In genomic region chr7:80087051-80087767, GRCh38 we compare ENCODE assay signal across 16 cellular contexts. TPM values are rescaled to one million over a fixed set of nuclear protein-coding genes. Genes with fewer than 3 reads are reported as not detected.
DNase-seq lines count a peak whose midpoint lies in the region; ATAC-seq, FAIRE-seq and TF ChIP-seq lines count a peak whose summit lies in the region.
"Had no signal": no experiment of that assay in that cellular context is flagged by ENCODE, and none has a peak within 500 bp of the region (broad histone marks: within the 10 kb centered on the region; RNA-seq: fewer than 3 reads in every experiment).

No MANE protein-coding gene starts in this region.

- WGBS in mammary epithelial cell (ENCODE audit: low coverage, missing lambda C conversion rate), result 66% methylated on average over 10 of the region's 11 CpGs
- 71 to 88% (median 83%) methylated on average over 11 of the region's 11 CpGs for WGBS in small intestine, 3 donors

- H3K4me1 ChIP-seq in mammary epithelial cell (ENCODE audit: insufficient read depth, low read length) (peaks cover 14% of the 10 kb centered on the region), breast epithelium (no peaks in the 10 kb centered on the region), lower lobe of right lung (peaks cover 17% of the 10 kb centered on the region), small intestine (ENCODE audit: control insufficient read depth in 2 of 2, insufficient read depth in 1 of 2, low read depth in 1 of 2, low read length in 1 of 2) (no peaks in the 10 kb centered on the region)
- H3K4me1 ChIP-seq: adrenal gland had no signal

- H3K79me2 ChIP-seq in mammary epithelial cell (ENCODE audit: insufficient read depth, low read length), result no peaks in the 10 kb centered on the region

- peak overlapping the region; percentile 48 for H2AFZ ChIP-seq in mammary epithelial cell (ENCODE audit: low read depth, low read length)

- no peak for DNase-seq in mammary epithelial cell
- no peak for DNase-seq in breast epithelium (ENCODE audit: low spot score in 2 of 2)
- DNase-seq in cardiac fibroblast (ENCODE audit: low read depth in 2 of 2), result peak; percentile 67 to 88
- no peak for DNase-seq in lower lobe of right lung
- DNase-seq in GDM1 (lab: John Stamatoyannopoulos, UW), result no peak
- no peak for DNase-seq in small intestine
- DNase-seq in NCI-H2196 treated with DMSO at 0.1 percent for 48 hours (lab: John Stamatoyannopoulos, UW; ENCODE audit: unreplicated experiment), result no peak
- DNase-seq: adrenal gland; effector CD4-positive, alpha-beta T cell; heart right ventricle; NCI-H1092; NCI-H510A had no signal

- H3K27ac ChIP-seq in mammary epithelial cell (ENCODE audit: insufficient read depth, low read depth, low read length) (no peak overlapping the region), breast epithelium (no peak overlapping the region), lower lobe of right lung (peak overlapping the region; percentile 38), small intestine (ENCODE audit: low read depth in 1 of 2, low read length in 1 of 2) (peak overlapping the region in 1 of 2 donors; percentile 50)
- H3K27ac ChIP-seq: 22Rv1, adrenal gland, heart right ventricle, thoracic aorta had no signal

- CTCF ChIA-PET in mammary epithelial cell (lab: Charles Lee; ENCODE audit: low non-redundant PET), result no interaction called here

- no peak overlapping the region for H3K9ac ChIP-seq in mammary epithelial cell (ENCODE audit: insufficient read depth, low read length)

- no peaks in the 10 kb centered on the region for H3K9me3 ChIP-seq in mammary epithelial cell (replicated peaks; ENCODE audit: insufficient read depth, low read length)
- H3K9me3 ChIP-seq in breast epithelium, result peaks cover 0 to 8% of the 10 kb centered on the region in 2 donors
- no peaks in the 10 kb centered on the region for H3K9me3 ChIP-seq in lower lobe of right lung
- H3K9me3 ChIP-seq in small intestine (ENCODE audit: control insufficient read depth, low read depth), result no peaks in the 10 kb centered on the region
- H3K9me3 ChIP-seq: adrenal gland, thoracic aorta had no signal

- no peak for FAIRE-seq in small intestine (lab: Jason Lieb, UNC)

- TF ChIP-seq POLR2A in breast epithelium (IDR thresholded peaks at IDR 0.05), result no peak

- in situ Hi-C loops in mammary epithelial cell (cut with MboI; ENCODE audit: low sequenced_read_pairs in 2 of 2), result loop anchor here (25.0 kb wide), 3 partner anchors 300 to 1375 kb away; no protein-coding TSS in a partner anchor

- ATAC-seq in lower lobe of right lung (peak in 1 of 2 donors; percentile 12), GM18907 (IDR thresholded peaks at IDR 0.05; ENCODE audit: unreplicated experiment) (no peak)
- ATAC-seq: heart right ventricle had no signal

- intact Hi-C loops in mammary epithelial cell (cut with micrococcal nuclease), result no loop called here
- intact Hi-C loops in breast epithelium (cut with DNase I; ENCODE audit: low total_unique reads), result no loop called here
- intact Hi-C loops in lower lobe of right lung (cut with DNase I), result no loop called here

- dilution Hi-C loops in mammary epithelial cell (cut with HindIII; ENCODE audit: low sequenced_read_pairs), result no loop called here

- no peaks in the 10 kb centered on the region for H3K36me3 ChIP-seq in mammary epithelial cell (ENCODE audit: insufficient read depth, low read length)
- H3K36me3 ChIP-seq in breast epithelium, result no peaks in the 10 kb centered on the region
- H3K36me3 ChIP-seq in lower lobe of right lung, result no peaks in the 10 kb centered on the region
- no peaks in the 10 kb centered on the region for H3K36me3 ChIP-seq in small intestine (ENCODE audit: control insufficient read depth in 2 of 2, insufficient read depth in 2 of 2, low read length in 2 of 2)
- H3K36me3 ChIP-seq: adrenal gland, heart right ventricle, thoracic aorta had no signal

- H3K4me3 ChIP-seq in mammary epithelial cell (replicated peaks in 1 of 3; ENCODE audit: insufficient read depth in 1 of 3, low read depth in 2 of 3, low read length in 3 of 3), result no peak overlapping the region
- no peak overlapping the region for H3K4me3 ChIP-seq in breast epithelium
- H3K4me3 ChIP-seq in cardiac fibroblast (replicated peaks in 1 of 2; ENCODE audit: low read depth in 2 of 2, low read length in 2 of 2), result no peak overlapping the region
- H3K4me3 ChIP-seq in lower lobe of right lung, result no peak overlapping the region
- H3K4me3 ChIP-seq in small intestine (ENCODE audit: low read depth in 1 of 2, low read length in 2 of 2), result no peak overlapping the region
- H3K4me3 ChIP-seq: adrenal gland, heart right ventricle, lung, thoracic aorta had no signal

- BruUV-seq in mammary epithelial cell (replicated peaks; lab: Mats Ljungman, UMichigan), result no TSS peak

- TF ChIP-seq CTCF in mammary epithelial cell (conservative IDR thresholded peaks at IDR 0.05 in 1 of 2, IDR thresholded peaks at IDR 0.05 in 1 of 2; ENCODE audit: extremely low read depth in 1 of 2, insufficient read depth in 1 of 2, low read depth in 1 of 2, low read length in 2 of 2) (no peak), breast epithelium (IDR thresholded peaks at IDR 0.05) (no peak), cardiac fibroblast (IDR thresholded peaks at IDR 0.05; ENCODE audit: low read depth, low read length) (no peak), lower lobe of right lung (IDR thresholded peaks at IDR 0.05) (no peak)

- no peak overlapping the region for H3K4me2 ChIP-seq in mammary epithelial cell (ENCODE audit: insufficient read depth, low read depth, low read length)

- no peaks in the 10 kb centered on the region for H3K27me3 ChIP-seq in mammary epithelial cell (ENCODE audit: insufficient read depth, low read length)
- no peaks in the 10 kb centered on the region for H3K27me3 ChIP-seq in breast epithelium
- H3K27me3 ChIP-seq in lower lobe of right lung (ENCODE audit: low read depth), result no peaks in the 10 kb centered on the region
- no peaks in the 10 kb centered on the region for H3K27me3 ChIP-seq in small intestine (ENCODE audit: control insufficient read depth in 2 of 2, insufficient read depth in 2 of 2, low read length in 2 of 2)
- H3K27me3 ChIP-seq: adrenal gland, heart right ventricle had no signal

- no peaks in the 10 kb centered on the region for H4K20me1 ChIP-seq in mammary epithelial cell (ENCODE audit: insufficient read depth, low read length)

RNA-seq across cellular contexts. Expression of gene GNAI1, which starts 47.4 kb away (rescaled TPM):
- 10 to 100 TPM; 39.6 to 39.8 TPM for total RNA-seq in mammary epithelial cell
- polyA plus RNA-seq in mammary epithelial cell, result 26.8 TPM
- 17.4 TPM for polyA minus RNA-seq in mammary epithelial cell
- total RNA-seq in breast epithelium, result 10 to 100 TPM; 25.6 to 75.2 (median 27.5) TPM
- total RNA-seq in lower lobe of right lung, result 32.1 TPM
- polyA plus RNA-seq in small intestine, result 10 to 100 TPM in 1 of 3 donors, 1 to 10 TPM in 2; 6.7 to 10.2 (median 7.0) TPM

Comparison
In these comparisons a context has a peak if more than half of its experiments do, and no peak if none do; other contexts are left out.
1. DNase-seq: peak in cardiac fibroblast (2 of 2); none in mammary epithelial cell (single experiment), breast epithelium (0 of 2), lower lobe of right lung (single experiment), GDM1 (single experiment), small intestine (single experiment) and NCI-H2196 treated with DMSO at 0.1 percent for 48 hours (single experiment).